ENCODE assay signal across 18 cellular contexts in the genomic region with DNA sequence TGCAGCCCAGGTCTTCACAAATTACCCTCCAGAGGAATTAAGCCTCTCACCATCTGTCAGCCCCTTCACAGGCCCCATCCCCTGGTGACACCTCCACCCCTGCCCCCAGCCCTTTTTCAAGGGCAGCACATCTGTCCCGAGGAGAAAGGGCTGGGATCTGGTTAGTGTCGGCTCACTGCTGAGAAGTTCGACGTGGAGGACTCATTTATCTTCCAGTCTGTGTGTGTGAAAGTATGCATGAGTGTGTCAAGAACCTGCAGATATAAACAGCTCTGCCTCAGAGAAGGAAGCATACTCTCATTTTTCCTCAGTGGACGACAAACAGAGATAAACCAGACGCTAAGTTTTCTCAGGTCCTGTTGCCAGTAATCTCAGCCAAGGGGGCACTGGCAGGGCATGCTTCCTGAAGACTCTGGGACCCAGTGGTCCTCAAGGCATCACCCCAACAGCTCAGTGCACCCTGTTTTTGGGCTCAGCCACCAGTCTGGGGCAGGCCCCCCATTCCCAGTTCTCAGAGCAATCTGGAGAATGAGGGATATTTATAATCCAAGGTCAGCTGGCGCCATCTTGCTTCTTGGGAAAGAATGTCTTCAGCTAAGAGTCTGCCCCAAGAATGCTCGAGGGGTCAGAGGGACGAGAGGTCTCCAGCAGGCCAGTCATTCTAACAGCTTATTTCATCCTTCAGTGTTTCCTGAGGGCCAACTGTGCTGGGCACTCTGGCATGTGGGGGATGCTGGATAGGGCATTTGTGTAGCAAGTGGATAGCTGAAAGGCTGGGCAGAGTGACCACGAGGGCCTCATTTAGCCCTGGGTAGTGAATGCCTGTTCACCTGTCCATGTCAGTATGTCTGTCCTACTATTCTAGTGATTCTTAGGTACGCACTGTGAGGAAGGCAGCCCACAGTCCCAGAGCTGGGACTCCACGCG.
DNase-seq lines count a peak whose midpoint lies in the region; ATAC-seq, FAIRE-seq and TF ChIP-seq lines count a peak whose summit lies in the region.
"Had no signal": no experiment of that assay in that cellular context is flagged by ENCODE, and none has a peak within 500 bp of the region (broad histone marks: within the 10 kb centered on the region; RNA-seq: fewer than 3 reads in every experiment).

No MANE protein-coding gene starts in this region.

- H3K79me2 ChIP-seq in HCT116 (ENCODE audit: insufficient read depth, low read length), result no peaks in the 10 kb centered on the region

- RAD21 ChIA-PET in HCT116 (lab: Charles Lee; ENCODE audit: low non-redundant PET in 1 of 2, low total read pairs in 2 of 2, uncharacterized antibody in 2 of 2, unreplicated experiment in 2 of 2), result no interaction called here

- no peak for DNase-seq in HCT116 (ENCODE audit: low read depth, low spot score)
- peak; percentile 60 for DNase-seq in WERI-Rb-1
- DNase-seq in heart right ventricle, result peak in 1 of 2 donors; percentile 48
- no peak for DNase-seq in DMS114 treated with DMSO at 0.1 percent for 48 hours (lab: John Stamatoyannopoulos, UW; ENCODE audit: unreplicated experiment)
- DNase-seq in NCI-H1930 (lab: John Stamatoyannopoulos, UW), result no peak
- no peak for DNase-seq in urothelium cell line (ENCODE audit: low spot score)
- DNase-seq in anterior cingulate cortex (lab: John Stamatoyannopoulos, UW), result no peak
- DNase-seq: activated CD8-positive, alpha-beta memory T cell treated with anti-CD3 and anti-CD28 coated beads, Interleukin-2, amount 10 ng/mL, durations not matched to agents 7 days and 5 days; activated naive CD4-positive, alpha-beta T cell treated with anti-CD3 and anti-CD28 coated beads, Interleukin-2, amount 50 U/mL, for 16 hours; AML-193; DMS79 treated with DMSO at 0.1 percent for 48 hours; hypothalamus; lower lobe of right lung; NCI-H146; stimulated activated CD4-positive, alpha-beta T cell treated with anti-CD3 and anti-CD28 coated beads, Interleukin-15, amount 100 ng/mL, for 24 hours had no signal

- no peaks in the 10 kb centered on the region for H3K4me1 ChIP-seq in HCT116 (ENCODE audit: control insufficient read depth in 1 of 2, insufficient read depth in 2 of 2, low read length in 2 of 2)
- H3K4me1 ChIP-seq in heart right ventricle, result peaks cover 20 to 97% (median 77%) of the 10 kb centered on the region in 9 donors
- peaks cover 69% of the 10 kb centered on the region for H3K4me1 ChIP-seq in rectal smooth muscle tissue (ENCODE audit: control insufficient read depth, insufficient read depth, low read length)

- CTCF ChIA-PET in HCT116 (lab: Charles Lee), result interaction anchor here (1.1 kb wide), 1 partner anchor 49 kb away, joined by 5 read pairs; no protein-coding TSS in a partner anchor

- no peaks in the 10 kb centered on the region; the same call in 1 of the 2 replicates for H3K27me3 ChIP-seq in HCT116 (ENCODE audit: insufficient read depth, low read length)
- H3K27me3 ChIP-seq in WERI-Rb-1 (ENCODE audit: insufficient read depth, low read depth, severe bottlenecking), result no peaks in the 10 kb centered on the region
- no peaks in the 10 kb centered on the region for H3K27me3 ChIP-seq in heart right ventricle
- H3K27me3 ChIP-seq in rectal smooth muscle tissue (ENCODE audit: control insufficient read depth, insufficient read depth, low read length), result no peaks in the 10 kb centered on the region
- H3K27me3 ChIP-seq: ovary had no signal

- BruUV-seq in HCT116 (replicated peaks; lab: Mats Ljungman, UMichigan), result no TSS peak

- H3K9me2 ChIP-seq in HCT116 (ENCODE audit: insufficient read depth), result no peaks in the 10 kb centered on the region

- no peak overlapping the region for H3K9ac ChIP-seq in HCT116 (ENCODE audit: low read length)
- H3K9ac ChIP-seq in rectal smooth muscle tissue (ENCODE audit: low read length), result no peak overlapping the region

- peak; percentile 39; the same call in 1 of the 2 replicates for TF ChIP-seq RAD21 in HCT116 (IDR thresholded peaks at IDR 0.05; ENCODE audit: low read depth)

- no peaks in the 10 kb centered on the region for H4K20me1 ChIP-seq in HCT116 (ENCODE audit: insufficient read depth)

- no peak overlapping the region for H3K4me2 ChIP-seq in HCT116 (ENCODE audit: low read length)

- ATAC-seq in HCT116 (no peak), heart right ventricle (peak in 7 of 8 donors; percentile 9 to 64 (median 50))
- ATAC-seq: activated CD8-positive, alpha-beta memory T cell treated with anti-CD3 and anti-CD28 coated beads, Interleukin-2, amount 10 ng/mL, durations not matched to agents 7 days and 5 days; GM12878; lower lobe of right lung had no signal

- no peak for FAIRE-seq in urothelium cell line (lab: Jason Lieb, UNC)
- FAIRE-seq: GM12878 had no signal

- intact Hi-C loops in HCT116 (cut with micrococcal nuclease) (no loop called here), heart right ventricle (cut with DNase I) (loop anchor here in 1 of 10 donors (5.0 kb wide), 1 partner anchor 33 kb away; no protein-coding TSS in a partner anchor)

- TF ChIP-seq CTCF in HCT116 (IDR thresholded peaks at IDR 0.05 in 2 of 3, conservative IDR thresholded peaks at IDR 0.05 in 1 of 3; ENCODE audit: borderline replicate concordance in 1 of 3, insufficient read depth in 1 of 3, low read depth in 2 of 3, low read length in 2 of 3) (0 out of 6 replicates have a peak, but pooled peaks of 1 of the 3 experiments have one; percentile 9), WERI-Rb-1 (IDR thresholded peaks at IDR 0.05; ENCODE audit: low read depth, low read length) (peak; percentile 36; the same call in 1 of the 2 replicates), heart right ventricle (IDR thresholded peaks at IDR 0.05) (peak in 1 of 9 donors; percentile 17)

- no peak for TF ChIP-seq POLR2A in HCT116 (IDR thresholded peaks at IDR 0.05; ENCODE audit: borderline replicate concordance, extremely low read depth, insufficient read depth, insufficient read length)

- no peak overlapping the region for H2AFZ ChIP-seq in HCT116 (ENCODE audit: low read depth, low read length, poor library complexity, severe bottlenecking)

- 54 to 62% methylated on average over 13 of the region's 13 CpGs for WGBS in heart right ventricle, 2 donors

- H3K9me3 ChIP-seq in HCT116 (ENCODE audit: control insufficient read depth in 1 of 2, insufficient read depth in 1 of 2, low read depth in 1 of 2, low read length in 2 of 2), result no peaks in the 10 kb centered on the region
- H3K9me3 ChIP-seq in WERI-Rb-1 (ENCODE audit: severe bottlenecking), result no peaks in the 10 kb centered on the region
- no peaks in the 10 kb centered on the region for H3K9me3 ChIP-seq in heart right ventricle
- H3K9me3 ChIP-seq: lower lobe of right lung, ovary had no signal

- H3K4me3 ChIP-seq in HCT116 (replicated peaks in 1 of 2; ENCODE audit: low read depth in 1 of 2, low read length in 2 of 2), result no peak overlapping the region
- H3K4me3 ChIP-seq in WERI-Rb-1 (ENCODE audit: low read depth, low read length), result no peak overlapping the region
- no peak overlapping the region for H3K4me3 ChIP-seq in heart right ventricle
- H3K4me3 ChIP-seq in rectal smooth muscle tissue (ENCODE audit: low read length), result no peak overlapping the region
- H3K4me3 ChIP-seq: GM12878, lower lobe of right lung, ovary had no signal

- POLR2A ChIA-PET in HCT116 (lab: Charles Lee), result no interaction called here

- H3K36me3 ChIP-seq in HCT116 (ENCODE audit: control insufficient read depth in 1 of 2, insufficient read depth in 2 of 2, low read length in 2 of 2) (no peaks in the 10 kb centered on the region), WERI-Rb-1 (no peaks in the 10 kb centered on the region), heart right ventricle (no peaks in the 10 kb centered on the region), rectal smooth muscle tissue (ENCODE audit: control insufficient read depth, insufficient read depth, low read length) (no peaks in the 10 kb centered on the region)
- H3K36me3 ChIP-seq: lower lobe of right lung, ovary had no signal

- H3K27ac ChIP-seq in HCT116 (ENCODE audit: low read depth, low read length) (no peak overlapping the region), WERI-Rb-1 (no peak overlapping the region; the same call in 1 of the 2 replicates), heart right ventricle (peak overlapping the region; percentile 47 to 95 (median 84)), rectal smooth muscle tissue (ENCODE audit: low read depth, low read length) (peak overlapping the region; percentile 33)
- H3K27ac ChIP-seq: lower lobe of right lung, ovary had no signal

TF ChIP-seq in HCT116, 20 proteins besides CTCF, POLR2A, EP300 and RAD21 (continues in another document):
- TF ChIP-seq EZH2 (IDR thresholded peaks at IDR 0.05) (no peak), EGR1 (IDR thresholded peaks at IDR 0.05; ENCODE audit: low read depth) (no peak), SP1 (IDR thresholded peaks at IDR 0.05; ENCODE audit: low read depth) (no peak), FOSL1 (IDR thresholded peaks at IDR 0.05; ENCODE audit: low read depth) (no peak), SRF (IDR thresholded peaks at IDR 0.05; ENCODE audit: low read depth) (no peak), ELF1 (IDR thresholded peaks at IDR 0.05; ENCODE audit: borderline replicate concordance, low read depth) (no peak), EZH2phosphoT487 (IDR thresholded peaks at IDR 0.05; ENCODE audit: borderline replicate concordance) (no peak), POLR2AphosphoS5 (IDR thresholded peaks at IDR 0.05; ENCODE audit: low read depth, low read length) (no peak)
- TF ChIP-seq, protein P1, sequence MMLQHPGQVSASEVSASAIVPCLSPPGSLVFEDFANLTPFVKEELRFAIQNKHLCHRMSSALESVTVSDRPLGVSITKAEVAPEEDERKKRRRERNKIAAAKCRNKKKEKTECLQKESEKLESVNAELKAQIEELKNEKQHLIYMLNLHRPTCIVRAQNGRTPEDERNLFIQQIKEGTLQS (IDR thresholded peaks at IDR 0.05), result no peak

Comparison
In these comparisons a context has a peak if more than half of its experiments do, and no peak if none do; other contexts are left out.
1. H3K27ac ChIP-seq: peak in heart right ventricle (10 of 10) and rectal smooth muscle tissue (single experiment); none in HCT116 (single experiment) and WERI-Rb-1 (single experiment).